In genomic region chr4:128379860-128380259, GRCh38 we compare ENCODE assay signal across 8 cellular contexts.
DNase-seq lines count a peak whose midpoint lies in the region; ATAC-seq and TF ChIP-seq lines count a peak whose summit lies in the region.

No MANE protein-coding gene starts in this region.

- H3K27me3 ChIP-seq in RWPE2 (ENCODE audit: insufficient read depth, poor library complexity, severe bottlenecking) = no peaks in the 10 kb centered on the region
- no peaks in the 10 kb centered on the region for H3K27me3 ChIP-seq in thoracic aorta (replicated peaks; ENCODE audit: insufficient read depth)

- peaks cover 38% of the 10 kb centered on the region for H3K4me1 Mint-ChIP-seq in HFFc6 (ENCODE audit: low read depth)

- peaks cover 19% of the 10 kb centered on the region for H3K36me3 Mint-ChIP-seq in HFFc6 (ENCODE audit: low read depth)

- H3K27ac Mint-ChIP-seq in HFFc6 = no peak overlapping the region

- ATAC-seq in RWPE2 (ENCODE audit: low read depth) (peak; percentile 49; the same call in 1 of the 3 replicates), thoracic aorta (ENCODE audit: insufficient number of reproducible peaks, low FRiP score, low read depth) (no peak)

- H3K9me3 ChIP-seq in RWPE2 (ENCODE audit: severe bottlenecking) (no peaks in the 10 kb centered on the region), thoracic aorta (no peaks in the 10 kb centered on the region)

- peaks cover 13% of the 10 kb centered on the region for H3K9me3 Mint-ChIP-seq in HFFc6

- TF ChIP-seq CTCF in HFFc6 (IDR thresholded peaks at IDR 0.05) = peak; percentile 79
- peak; percentile 40 for TF ChIP-seq CTCF in RWPE2 (IDR thresholded peaks at IDR 0.05; ENCODE audit: poor library complexity, severe bottlenecking)
- peak; percentile 49 for TF ChIP-seq CTCF in thoracic aorta (IDR thresholded peaks at IDR 0.05)

- no peaks in the 10 kb centered on the region for H3K36me3 ChIP-seq in RWPE2 (ENCODE audit: low read depth)
- no peaks in the 10 kb centered on the region for H3K36me3 ChIP-seq in thoracic aorta

- H3K27me3 Mint-ChIP-seq in HFFc6 (ENCODE audit: insufficient read depth) = no peaks in the 10 kb centered on the region

- H3K4me1 ChIP-seq in RWPE2 (ENCODE audit: insufficient read depth, poor library complexity, severe bottlenecking) (peaks cover 4% of the 10 kb centered on the region), thoracic aorta (ENCODE audit: control insufficient read depth in 1 of 2, low read depth in 2 of 2) (peaks cover 0 to under 1% of the 10 kb centered on the region in 2 donors)

- DNase-seq in DMS53 treated with DMSO at 0.1 percent for 48 hours (lab: John Stamatoyannopoulos, UW; ENCODE audit: unreplicated experiment) (peak; percentile 48), HFFc6 (peak; percentile 36), RWPE2 (ENCODE audit: low spot score) (no peak), germinal center (ENCODE audit: low spot score) (peak; percentile 16), thoracic aorta (ENCODE audit: low spot score) (no peak), NCI-H1694 treated with DMSO at 0.1 percent for 48 hours (lab: John Stamatoyannopoulos, UW) (no peak), SK-N-DZ (ENCODE audit: low spot score) (no peak)
- DNase-seq in activated naive CD4-positive, alpha-beta T cell (lab: John Stamatoyannopoulos, UW) = no peak

- H3K4me3 Mint-ChIP-seq in HFFc6 = no peak overlapping the region

- H3K4me3 ChIP-seq in RWPE2 (ENCODE audit: severe bottlenecking) (no peak overlapping the region), thoracic aorta (no peak overlapping the region)

- no peak overlapping the region for H3K27ac ChIP-seq in RWPE2 (ENCODE audit: poor library complexity, severe bottlenecking)
- no peak overlapping the region for H3K27ac ChIP-seq in thoracic aorta

Comparison
In these comparisons a context has a peak if more than half of its experiments do, and no peak if none do; other contexts are left out.
1. DNase-seq: peak in DMS53 treated with DMSO at 0.1 percent for 48 hours (single experiment), HFFc6 (single experiment) and germinal center (single experiment); none in RWPE2 (single experiment), thoracic aorta (single experiment), activated naive CD4-positive, alpha-beta T cell (0 of 4), NCI-H1694 treated with DMSO at 0.1 percent for 48 hours (single experiment) and SK-N-DZ (single experiment).
2. Peak in every context shown above with its lines, with median percentiles within 50 percentile points of each other: CTCF ChIP-seq.